ENCODE assay signal across 18 cellular contexts in genomic region chr17:32903774-32904673, GRCh38. TPM values are rescaled to one million over a fixed set of nuclear protein-coding genes. Genes with fewer than 3 reads are reported as not detected.
DNase-seq lines count a peak whose midpoint lies in the region; ATAC-seq and TF ChIP-seq lines count a peak whose summit lies in the region.
"Had no signal": no experiment of that assay in that cellular context is flagged by ENCODE, and none has a peak within 500 bp of the region (broad histone marks: within the 10 kb centered on the region; RNA-seq: fewer than 3 reads in every experiment).

No MANE protein-coding gene starts in this region.

- H3K27ac ChIP-seq in KMS-11: peak overlapping the region; percentile 12; the same call in 1 of the 2 replicates
- H3K27ac ChIP-seq: BLaER1, dorsolateral prefrontal cortex, gastrocnemius medialis, thoracic aorta had no signal

- peak; percentile 39 to 41 for DNase-seq in activated CD4-positive, alpha-beta T cell treated with anti-CD3 and anti-CD28 coated beads, Interleukin-2, amount 50 U/mL, for 48 hours
- no peak for DNase-seq in activated CD4-positive, alpha-beta T cell treated with anti-CD3 and anti-CD28 coated beads, Interleukin-2, amount 10 ng/mL, durations not matched to agents 7 days and 5 days
- no peak for DNase-seq in activated T-helper 2 cell treated with anti-CD3 and anti-CD28 coated beads, Interferon-gamma antibody, Interleukin-2, Interleukin-4, amounts not matched to agents 10 μg/mL and 5 μg/mL and 100 μg/mL, durations not matched to agents 14 hours and 24 hours and 36 hours (ENCODE audit: low spot score)
- DNase-seq in left colon: no peak
- no peak for DNase-seq in DMS153 treated with DMSO at 0.1 percent for 48 hours (lab: John Stamatoyannopoulos, UW; ENCODE audit: unreplicated experiment)
- DNase-seq in hepatic stellate cell (ENCODE audit: low spot score): no peak
- DNase-seq: activated effector memory CD4-positive, alpha-beta T cell treated with Interleukin-2 at 50 U/mL for 16 hours; anterior cingulate cortex; dorsolateral prefrontal cortex; gastrocnemius medialis; mammary epithelial cell; NCI-H1436 treated with DMSO at 0.1 percent for 48 hours; NCI-H526; right cardiac atrium had no signal

- no peaks in the 10 kb centered on the region for H3K36me3 Mint-ChIP-seq in activated CD4-positive, alpha-beta T cell treated with anti-CD3 and anti-CD28 coated beads, Interleukin-2, amount 10 ng/mL, durations not matched to agents 7 days and 5 days (ENCODE audit: low read depth)
- peaks cover 3% of the 10 kb centered on the region for H3K36me3 Mint-ChIP-seq in activated T-helper 2 cell treated with anti-CD3 and anti-CD28 coated beads, Interferon-gamma antibody, Interleukin-2, Interleukin-4, amounts not matched to agents 10 μg/mL and 5 μg/mL and 100 μg/mL, durations not matched to agents 14 hours and 24 hours and 36 hours (ENCODE audit: low read depth)

- peaks cover 21% of the 10 kb centered on the region for H3K4me1 ChIP-seq in KMS-11 (ENCODE audit: low read depth, poor library complexity, severe bottlenecking)
- H3K4me1 ChIP-seq: BLaER1, gastrocnemius medialis had no signal

- H3K79me2 ChIP-seq in KMS-11 (ENCODE audit: insufficient read depth, low read depth): no peaks in the 10 kb centered on the region

- ATAC-seq in left colon (peak; percentile 36), HG03196 (IDR thresholded peaks at IDR 0.05; ENCODE audit: unreplicated experiment) (no peak)
- ATAC-seq: gastrocnemius medialis, right cardiac atrium had no signal

- POLR2A ChIA-PET in activated CD4-positive, alpha-beta T cell treated with anti-CD3 and anti-CD28 coated beads, Interleukin-2, amount 10 ng/mL, durations not matched to agents 7 days and 5 days (lab: Charles Lee): interaction anchor here (0.6 kb wide), 1 partner anchor 26 kb away, joined by 3 read pairs; no protein-coding TSS in a partner anchor

- no peak for TF ChIP-seq CTCF in KMS-11 (conservative IDR thresholded peaks at IDR 0.05; ENCODE audit: low read depth, low read length)

- no peak overlapping the region; the same call in 1 of the 2 replicates for H3K9ac ChIP-seq in KMS-11
- H3K9ac ChIP-seq: BLaER1 had no signal

- peak overlapping the region; percentile 23; the same call in 1 of the 2 replicates for H2AFZ ChIP-seq in KMS-11 (ENCODE audit: low read depth)

- H3K9me3 Mint-ChIP-seq in activated CD4-positive, alpha-beta T cell treated with anti-CD3 and anti-CD28 coated beads, Interleukin-2, amount 10 ng/mL, durations not matched to agents 7 days and 5 days: peaks cover 3% of the 10 kb centered on the region
- H3K9me3 Mint-ChIP-seq in activated T-helper 2 cell treated with anti-CD3 and anti-CD28 coated beads, Interferon-gamma antibody, Interleukin-2, Interleukin-4, amounts not matched to agents 10 μg/mL and 5 μg/mL and 100 μg/mL, durations not matched to agents 14 hours and 24 hours and 36 hours: peaks cover 4% of the 10 kb centered on the region

- H3K27me3 Mint-ChIP-seq in activated CD4-positive, alpha-beta T cell treated with anti-CD3 and anti-CD28 coated beads, Interleukin-2, amount 10 ng/mL, durations not matched to agents 7 days and 5 days: peaks cover 33% of the 10 kb centered on the region
- peaks cover 2% of the 10 kb centered on the region for H3K27me3 Mint-ChIP-seq in activated T-helper 2 cell treated with anti-CD3 and anti-CD28 coated beads, Interferon-gamma antibody, Interleukin-2, Interleukin-4, amounts not matched to agents 10 μg/mL and 5 μg/mL and 100 μg/mL, durations not matched to agents 14 hours and 24 hours and 36 hours (ENCODE audit: low read depth)

- peak overlapping the region; percentile 25; the same call in 1 of the 2 replicates for H3K4me2 ChIP-seq in KMS-11
- H3K4me2 ChIP-seq: BLaER1 had no signal

- CTCF ChIA-PET in activated CD4-positive, alpha-beta T cell treated with anti-CD3 and anti-CD28 coated beads, Interleukin-2, amount 10 ng/mL, durations not matched to agents 7 days and 5 days (lab: Charles Lee): interaction anchor here (0.9 to 2.5 kb wide), 4 partner anchors 9 to 83 kb away, joined by 3 to 16 read pairs (median 3); partner anchors contain the start of gene MYO1D

- no peaks in the 10 kb centered on the region for H3K36me3 ChIP-seq in KMS-11 (ENCODE audit: insufficient read depth)
- H3K36me3 ChIP-seq: BLaER1, gastrocnemius medialis, thoracic aorta had no signal

- no peaks in the 10 kb centered on the region for H3K27me3 ChIP-seq in KMS-11 (ENCODE audit: insufficient read depth, low read depth)
- H3K27me3 ChIP-seq: BLaER1, gastrocnemius medialis had no signal

- no peak overlapping the region for H3K4me3 Mint-ChIP-seq in activated CD4-positive, alpha-beta T cell treated with anti-CD3 and anti-CD28 coated beads, Interleukin-2, amount 10 ng/mL, durations not matched to agents 7 days and 5 days
- no peak overlapping the region for H3K4me3 Mint-ChIP-seq in activated T-helper 2 cell treated with anti-CD3 and anti-CD28 coated beads, Interferon-gamma antibody, Interleukin-2, Interleukin-4, amounts not matched to agents 10 μg/mL and 5 μg/mL and 100 μg/mL, durations not matched to agents 14 hours and 24 hours and 36 hours (ENCODE audit: low read depth)

- H3K4me1 Mint-ChIP-seq in activated CD4-positive, alpha-beta T cell treated with anti-CD3 and anti-CD28 coated beads, Interleukin-2, amount 10 ng/mL, durations not matched to agents 7 days and 5 days: peaks cover 13% of the 10 kb centered on the region
- H3K4me1 Mint-ChIP-seq in activated T-helper 2 cell treated with anti-CD3 and anti-CD28 coated beads, Interferon-gamma antibody, Interleukin-2, Interleukin-4, amounts not matched to agents 10 μg/mL and 5 μg/mL and 100 μg/mL, durations not matched to agents 14 hours and 24 hours and 36 hours (ENCODE audit: low read depth): peaks cover 28% of the 10 kb centered on the region

- no peaks in the 10 kb centered on the region for H4K20me1 ChIP-seq in KMS-11 (ENCODE audit: insufficient read depth)
- H4K20me1 ChIP-seq: BLaER1 had no signal

- no peak overlapping the region for H3K27ac Mint-ChIP-seq in activated CD4-positive, alpha-beta T cell treated with anti-CD3 and anti-CD28 coated beads, Interleukin-2, amount 10 ng/mL, durations not matched to agents 7 days and 5 days
- peak overlapping the region; percentile 79 for H3K27ac Mint-ChIP-seq in activated T-helper 2 cell treated with anti-CD3 and anti-CD28 coated beads, Interferon-gamma antibody, Interleukin-2, Interleukin-4, amounts not matched to agents 10 μg/mL and 5 μg/mL and 100 μg/mL, durations not matched to agents 14 hours and 24 hours and 36 hours

- no peak overlapping the region for H3K4me3 ChIP-seq in KMS-11 (IDR thresholded peaks at IDR 0.05; ENCODE audit: insufficient read depth, low read depth, low read length)
- H3K4me3 ChIP-seq: BLaER1, dorsolateral prefrontal cortex, gastrocnemius medialis, thoracic aorta had no signal

- intact Hi-C loops in activated T-helper 2 cell treated with anti-CD3 and anti-CD28 coated beads, Interferon-gamma antibody, Interleukin-2, Interleukin-4, amounts not matched to agents 10 μg/mL and 5 μg/mL and 100 μg/mL, durations not matched to agents 14 hours and 24 hours and 36 hours (cut with micrococcal nuclease): loop anchor here (1.0 to 2.0 kb wide), 2 partner anchors 10 to 21 kb away; no protein-coding TSS in a partner anchor
- intact Hi-C loops in left colon (cut with DNase I, micrococcal nuclease): no loop called here

RNA-seq across cellular contexts. Expression of gene TMEM98, which starts 23.9 kb away (rescaled TPM):
- total RNA-seq in activated CD4-positive, alpha-beta T cell treated with anti-CD3 and anti-CD28 coated beads, Interleukin-2, amount 10 ng/mL, durations not matched to agents 7 days and 5 days: under 1 TPM; 0.17 to 0.58 TPM
- 18.8 and 19.3 TPM in 2 replicates for total RNA-seq in activated T-helper 2 cell treated with anti-CD3 and anti-CD28 coated beads, Interferon-gamma antibody, Interleukin-2, Interleukin-4, amounts not matched to agents 10 μg/mL and 5 μg/mL and 100 μg/mL, durations not matched to agents 14 hours and 24 hours and 36 hours
- total RNA-seq in left colon: 100 to 1,000 TPM; 111 to 114 TPM

RNA-seq across cellular contexts. Expression of gene MYO1D, which starts 27.1 kb away (rescaled TPM):
- 1 to 10 TPM; 2.0 to 2.2 TPM for total RNA-seq in activated CD4-positive, alpha-beta T cell treated with anti-CD3 and anti-CD28 coated beads, Interleukin-2, amount 10 ng/mL, durations not matched to agents 7 days and 5 days
- total RNA-seq in activated T-helper 2 cell treated with anti-CD3 and anti-CD28 coated beads, Interferon-gamma antibody, Interleukin-2, Interleukin-4, amounts not matched to agents 10 μg/mL and 5 μg/mL and 100 μg/mL, durations not matched to agents 14 hours and 24 hours and 36 hours: 22.8 and 23.4 TPM in 2 replicates
- 100 to 1,000 TPM; 394 to 421 TPM for total RNA-seq in left colon

Comparison
In these comparisons a context has a peak if more than half of its experiments do, and no peak if none do; other contexts are left out.
1. DNase-seq: peak in activated CD4-positive, alpha-beta T cell treated with anti-CD3 and anti-CD28 coated beads, Interleukin-2, amount 50 U/mL, for 48 hours (2 of 2); none in activated CD4-positive, alpha-beta T cell treated with anti-CD3 and anti-CD28 coated beads, Interleukin-2, amount 10 ng/mL, durations not matched to agents 7 days and 5 days (single experiment), activated T-helper 2 cell treated with anti-CD3 and anti-CD28 coated beads, Interferon-gamma antibody, Interleukin-2, Interleukin-4, amounts not matched to agents 10 μg/mL and 5 μg/mL and 100 μg/mL, durations not matched to agents 14 hours and 24 hours and 36 hours (single experiment), left colon (0 of 2), DMS153 treated with DMSO at 0.1 percent for 48 hours (single experiment) and hepatic stellate cell (single experiment).
2. RNA of gene TMEM98, which starts 23.9 kb away (total RNA-seq): 111 to 114 TPM in left colon and 18.8 to 19.3 TPM in activated T-helper 2 cell treated with anti-CD3 and anti-CD28 coated beads, Interferon-gamma antibody, Interleukin-2, Interleukin-4, amounts not matched to agents 10 μg/mL and 5 μg/mL and 100 μg/mL, durations not matched to agents 14 hours and 24 hours and 36 hours; 0.17 to 0.58 TPM in activated CD4-positive, alpha-beta T cell treated with anti-CD3 and anti-CD28 coated beads, Interleukin-2, amount 10 ng/mL, durations not matched to agents 7 days and 5 days; every median in the first group is over 10 times any median in the second.
3. RNA of gene MYO1D, which starts 27.1 kb away (total RNA-seq): 394 to 421 TPM in left colon; 22.8 to 23.4 TPM in activated T-helper 2 cell treated with anti-CD3 and anti-CD28 coated beads, Interferon-gamma antibody, Interleukin-2, Interleukin-4, amounts not matched to agents 10 μg/mL and 5 μg/mL and 100 μg/mL, durations not matched to agents 14 hours and 24 hours and 36 hours and 2.0 to 2.2 TPM in activated CD4-positive, alpha-beta T cell treated with anti-CD3 and anti-CD28 coated beads, Interleukin-2, amount 10 ng/mL, durations not matched to agents 7 days and 5 days; every median in the first group is over 10 times any median in the second.